Comparison of ENCODE assay signal across 13 cellular contexts in genomic region chr6:24664049-24664987, GRCh38. TPM values are rescaled to one million over a fixed set of nuclear protein-coding genes. Genes with fewer than 3 reads are reported as not detected.
A peak's percentile ranks its signal among the peaks of the same experiment; 100 is the strongest.
DNase-seq lines count a peak whose midpoint lies in the region; ATAC-seq and TF ChIP-seq lines count a peak whose summit lies in the region.
"Had no signal": no experiment of that assay in that cellular context is flagged by ENCODE, and none has a peak within 500 bp of the region (broad histone marks: within the 10 kb centered on the region; RNA-seq: fewer than 3 reads in every experiment).

No MANE protein-coding gene starts in this region.

- H3K4me3 Mint-ChIP-seq in CD8-positive, alpha-beta T cell = peak overlapping the region; percentile 100
- peak overlapping the region; percentile 98 for H3K4me3 Mint-ChIP-seq in central memory CD8-positive, alpha-beta T cell
- peak overlapping the region; percentile 96 to 100 (median 99) for H3K4me3 Mint-ChIP-seq in nephron

- TF ChIP-seq CTCF in CD8-positive, alpha-beta T cell (IDR thresholded peaks at IDR 0.05) = no peak
- no peak for TF ChIP-seq CTCF in nephron (IDR thresholded peaks at IDR 0.05; ENCODE audit: unreplicated experiment in 3 of 3)

- peak overlapping the region; percentile 98 for H3K27ac Mint-ChIP-seq in CD8-positive, alpha-beta T cell
- no peak overlapping the region for H3K27ac Mint-ChIP-seq in central memory CD8-positive, alpha-beta T cell (ENCODE audit: low read depth)
- peak overlapping the region in 2 of 3 experiments; percentile 29 to 98 for H3K27ac Mint-ChIP-seq in nephron

- no peaks in the 10 kb centered on the region for H3K27me3 ChIP-seq in CD8-positive, alpha-beta T cell (ENCODE audit: insufficient read depth, low read length)
- H3K27me3 ChIP-seq in Karpas-422 (ENCODE audit: low read length) (no peaks in the 10 kb centered on the region), H7 (ENCODE audit: control insufficient read depth, insufficient read depth, low read length) (no peaks in the 10 kb centered on the region), MG63 (no peaks in the 10 kb centered on the region)
- H3K27me3 ChIP-seq: vagina had no signal

- peaks cover 75% of the 10 kb centered on the region for H3K79me2 ChIP-seq in Karpas-422 (ENCODE audit: low read length)

- H3K27me3 Mint-ChIP-seq in CD8-positive, alpha-beta T cell (ENCODE audit: low read depth) = no peaks in the 10 kb centered on the region
- no peaks in the 10 kb centered on the region for H3K27me3 Mint-ChIP-seq in central memory CD8-positive, alpha-beta T cell
- H3K27me3 Mint-ChIP-seq in nephron (ENCODE audit: low read depth) = no peaks in the 10 kb centered on the region

- CTCF ChIA-PET in CD8-positive, alpha-beta T cell (lab: Charles Lee) = no interaction called here
- CTCF ChIA-PET in HEK293T (lab: Yijun Ruan, JAX) = no interaction called here

- no peak for DNase-seq in CD8-positive, alpha-beta T cell
- DNase-seq in Karpas-422 (no peak), HEK293T (ENCODE audit: extremely low spot score) (no peak), H7 (no peak), OCI-M1 (lab: John Stamatoyannopoulos, UW) (no peak), MG63 (no peak)
- no peak for DNase-seq in central memory CD8-positive, alpha-beta T cell (ENCODE audit: low spot score in 2 of 2)
- DNase-seq: NCI-H1048, NCI-H524 treated with DMSO at 0.1 percent for 48 hours, retina had no signal

- no peaks in the 10 kb centered on the region for H3K9me3 ChIP-seq in CD8-positive, alpha-beta T cell (ENCODE audit: low read length)
- no peaks in the 10 kb centered on the region for H3K9me3 ChIP-seq in Karpas-422 (ENCODE audit: low read length)
- no peaks in the 10 kb centered on the region for H3K9me3 ChIP-seq in MG63
- H3K9me3 ChIP-seq: vagina had no signal

- no peak overlapping the region for H3K27ac ChIP-seq in CD8-positive, alpha-beta T cell (ENCODE audit: low read depth, low read length)
- H3K27ac ChIP-seq in Karpas-422 (ENCODE audit: low read length) = no peak overlapping the region
- H3K27ac ChIP-seq: vagina had no signal

- H4K20me1 ChIP-seq in Karpas-422 (ENCODE audit: insufficient read depth, low read depth, low read length) = no peaks in the 10 kb centered on the region

- peak overlapping the region; percentile 87 for H3K4me2 ChIP-seq in Karpas-422 (ENCODE audit: low read depth, low read length, poor library complexity, severe bottlenecking)

- no peak overlapping the region for H3K4me3 ChIP-seq in CD8-positive, alpha-beta T cell (ENCODE audit: low read depth, low read length)
- H3K4me3 ChIP-seq in Karpas-422 (ENCODE audit: low read length) (peak overlapping the region; percentile 93), H7 (ENCODE audit: insufficient read depth, low read depth, low read length) (no peak overlapping the region), MG63 (no peak overlapping the region)

- H3K36me3 ChIP-seq in CD8-positive, alpha-beta T cell (ENCODE audit: insufficient read depth, low read length) = peaks cover 11% of the 10 kb centered on the region
- peaks cover 18% of the 10 kb centered on the region; the same call in 1 of the 2 replicates for H3K36me3 ChIP-seq in Karpas-422 (ENCODE audit: insufficient read depth, low read length)
- H3K36me3 ChIP-seq in H7 (replicated peaks; ENCODE audit: control insufficient read depth, insufficient read depth, low read length) = peaks cover 4% of the 10 kb centered on the region
- no peaks in the 10 kb centered on the region for H3K36me3 ChIP-seq in MG63

- peak overlapping the region; percentile 96; the same call in 1 of the 2 replicates for H3K9ac ChIP-seq in Karpas-422 (ENCODE audit: low read length)

- peaks cover 45% of the 10 kb centered on the region for H3K4me1 ChIP-seq in CD8-positive, alpha-beta T cell (ENCODE audit: insufficient read depth, low read length)
- peaks cover 29% of the 10 kb centered on the region for H3K4me1 ChIP-seq in Karpas-422 (ENCODE audit: low read length)

- no peaks in the 10 kb centered on the region for H3K9me3 Mint-ChIP-seq in CD8-positive, alpha-beta T cell
- H3K9me3 Mint-ChIP-seq in central memory CD8-positive, alpha-beta T cell = no peaks in the 10 kb centered on the region
- peaks cover 9% of the 10 kb centered on the region for H3K9me3 Mint-ChIP-seq in nephron

- peaks cover 73% of the 10 kb centered on the region for H3K4me1 Mint-ChIP-seq in CD8-positive, alpha-beta T cell (ENCODE audit: low read depth)
- peaks cover 80% of the 10 kb centered on the region for H3K4me1 Mint-ChIP-seq in central memory CD8-positive, alpha-beta T cell
- peaks cover 47% of the 10 kb centered on the region for H3K4me1 Mint-ChIP-seq in nephron

- H2AFZ ChIP-seq in Karpas-422 (ENCODE audit: low read length) = no peak overlapping the region

- no peak for ATAC-seq in CD8-positive, alpha-beta T cell
- no peak for ATAC-seq in central memory CD8-positive, alpha-beta T cell (replicated peaks; ENCODE audit: extremely low read depth, poor library complexity, severe bottlenecking)

- POLR2A ChIA-PET in CD8-positive, alpha-beta T cell (lab: Charles Lee) = interaction anchor here (3.1 to 3.2 kb wide), 2 partner anchors 18 to 54 kb away, joined by 21 to 28 read pairs; partner anchors contain the start of genes C6orf62 and KIAA0319
- POLR2A ChIA-PET in HEK293T (lab: Yijun Ruan, JAX) = interaction anchor here (0.6 kb wide), 1 partner anchor 382 kb away, joined by 3 read pairs; no protein-coding TSS in a partner anchor

- no peaks in the 10 kb centered on the region for H3K9me2 ChIP-seq in Karpas-422 (replicated peaks; ENCODE audit: insufficient read depth, low read length)

- peaks cover 62% of the 10 kb centered on the region for H3K36me3 Mint-ChIP-seq in CD8-positive, alpha-beta T cell
- H3K36me3 Mint-ChIP-seq in central memory CD8-positive, alpha-beta T cell (ENCODE audit: insufficient read depth) = peaks cover 35% of the 10 kb centered on the region
- peaks cover 59% of the 10 kb centered on the region for H3K36me3 Mint-ChIP-seq in nephron (ENCODE audit: low read depth)

- intact Hi-C loops in CD8-positive, alpha-beta T cell (cut with DNase I, micrococcal nuclease) = loop anchor here in 1 of 2 experiments (10.0 kb wide), 1 partner anchor 170 kb away; the partner anchor contains the start of gene ALDH5A1

TF ChIP-seq in HEK293T, 16 proteins besides CTCF, POLR2A, EP300 and RAD21:
- TF ChIP-seq ARNT (IDR thresholded peaks at IDR 0.05) = no peak
- no peak for TF ChIP-seq LEF1 (IDR thresholded peaks at IDR 0.05; ENCODE audit: borderline replicate concordance)
- TF ChIP-seq TARDBP (IDR thresholded peaks at IDR 0.05) = no peak
- TF ChIP-seq FOXA1 (IDR thresholded peaks at IDR 0.05) = no peak
- TF ChIP-seq NFRKB (IDR thresholded peaks at IDR 0.05) = no peak
- no peak for TF ChIP-seq ZNF384 (IDR thresholded peaks at IDR 0.05)
- TF ChIP-seq BHLHE40 (IDR thresholded peaks at IDR 0.05; ENCODE audit: borderline replicate concordance) = no peak
- TF ChIP-seq SP1 (IDR thresholded peaks at IDR 0.05) = no peak
- TF ChIP-seq CTBP1 (IDR thresholded peaks at IDR 0.05; ENCODE audit: borderline replicate concordance) = no peak
- TF ChIP-seq L3MBTL2 (conservative IDR thresholded peaks at IDR 0.05) = no peak
TF ChIP-seq in HEK293T: peak in this region for 0.

RNA-seq across cellular contexts. Expression of gene TDP2, which starts 2.4 kb away (rescaled TPM):
- 10 to 100 TPM; 60.7 to 63.4 TPM for total RNA-seq in CD8-positive, alpha-beta T cell
- 30.1 and 49.3 TPM in 2 replicates for total RNA-seq in Karpas-422 (2014; rRNA removed; shearing (Covaris generic); ENCODE audit: low replicate concordance)
- total RNA-seq in H7 (2014; rRNA removed; shearing (Covaris generic)) = 15.6 and 15.7 TPM in 2 replicates
- total RNA-seq in MG63 (2014; rRNA removed; shearing (Covaris generic); ENCODE audit: low replicate concordance) = 18.5 and 30.8 TPM in 2 replicates

RNA-seq across cellular contexts. Expression of gene ACOT13, which starts 2.6 kb away (rescaled TPM):
- 1 to 10 TPM; 1.2 to 2.3 TPM for total RNA-seq in CD8-positive, alpha-beta T cell
- 9.4 and 15.7 TPM in 2 replicates for total RNA-seq in Karpas-422 (2014; rRNA removed; shearing (Covaris generic); ENCODE audit: low replicate concordance)
- total RNA-seq in H7 (2014; rRNA removed; shearing (Covaris generic)) = 6.7 and 12.4 TPM in 2 replicates
- 1.9 and 3.7 TPM in 2 replicates for total RNA-seq in MG63 (2014; rRNA removed; shearing (Covaris generic); ENCODE audit: low replicate concordance)

RNA-seq across cellular contexts. Expression of gene KIAA0319, which starts 18.3 kb away (rescaled TPM):
- not detected for total RNA-seq in CD8-positive, alpha-beta T cell
- total RNA-seq in Karpas-422 (2014; rRNA removed; shearing (Covaris generic); ENCODE audit: low replicate concordance) = 0.45 and 0.51 TPM in 2 replicates
- total RNA-seq in H7 (2014; rRNA removed; shearing (Covaris generic)) = 0.07 and 0.15 TPM in 2 replicates
- total RNA-seq in MG63 (2014; rRNA removed; shearing (Covaris generic); ENCODE audit: low replicate concordance) = 0.10 TPM in 1 of 2 replicates, not detected in the other
- total RNA-seq: kidney epithelial cell had no signal

RNA-seq across cellular contexts. Expression of gene C6orf62, which starts 54.6 kb away (rescaled TPM):
- 100 to 1,000 TPM; 116 TPM for total RNA-seq in CD8-positive, alpha-beta T cell
- total RNA-seq in Karpas-422 (2014; rRNA removed; shearing (Covaris generic); ENCODE audit: low replicate concordance) = 49.7 and 123 TPM in 2 replicates
- 80.2 and 83.3 TPM in 2 replicates for total RNA-seq in H7 (2014; rRNA removed; shearing (Covaris generic))
- 59.1 and 89.8 TPM in 2 replicates for total RNA-seq in MG63 (2014; rRNA removed; shearing (Covaris generic); ENCODE audit: low replicate concordance)
